In the genomic region with DNA sequence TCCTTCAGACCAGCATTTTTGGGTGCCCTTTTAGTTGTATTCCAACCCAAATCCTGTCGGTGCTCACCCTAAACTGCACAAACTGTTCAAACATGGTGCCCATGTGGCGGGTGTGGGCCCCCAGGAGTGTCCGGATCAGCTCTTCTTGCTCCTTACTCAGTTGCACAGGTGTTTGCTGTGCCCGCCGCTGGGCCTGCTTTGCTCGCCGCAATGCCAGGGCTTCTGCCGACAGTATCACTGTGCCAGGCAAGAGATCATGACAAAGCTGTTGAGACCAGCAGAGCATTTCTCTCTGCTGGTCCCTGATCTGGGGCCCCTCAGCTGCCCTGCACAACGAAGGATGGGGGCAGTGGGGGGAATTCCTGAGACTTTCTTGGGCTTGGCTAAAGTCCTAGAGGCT, we compare ENCODE assay signal across 10 cellular contexts. TPM values are rescaled to one million over a fixed set of nuclear protein-coding genes. Genes with fewer than 3 reads are reported as not detected.
"Had no signal": no experiment of that assay in that cellular context is flagged by ENCODE, and none has a peak within 500 bp of the region (broad histone marks: within the 10 kb centered on the region; RNA-seq: fewer than 3 reads in every experiment).

No MANE protein-coding gene starts in this region.

- FAIRE-seq: HTR-8/SVneo had no signal

- H3K27ac Mint-ChIP-seq: GM23338, HFFc6, IgD-negative memory B cell had no signal

- H3K4me1 Mint-ChIP-seq: GM23338, IgD-negative memory B cell had no signal

- ATAC-seq: GM23338, HCT116 had no signal

- H3K4me2 ChIP-seq: GM23338 had no signal

- H3K4me3 ChIP-seq: GM23338, HAP-1 had no signal

- H3K4me1 ChIP-seq: HAP-1 had no signal

- DNase-seq: H7, HFFc6, KG1 had no signal

- H3K4me3 Mint-ChIP-seq: GM23338, HFFc6, IgD-negative memory B cell had no signal

- H2AFZ ChIP-seq: GM23338 had no signal

- H3K9me3 ChIP-seq: HAP-1 had no signal

RNA-seq across cellular contexts. Expression of a gene that starts 4.9 kb away (rescaled TPM):
- total RNA-seq: GM23338, H4, H7, HFFc6, HT-29 had no signal
- polyA plus RNA-seq: IgD-negative memory B cell had no signal

RNA-seq across cellular contexts. Expression of a gene that starts 9.7 kb away (rescaled TPM):
- total RNA-seq: GM23338, H4, HFFc6, HT-29 had no signal
- polyA plus RNA-seq: IgD-negative memory B cell had no signal

RNA-seq across cellular contexts. Expression of a gene that starts 18.0 kb away (rescaled TPM):
- total RNA-seq: GM23338, HT-29 had no signal

RNA-seq across cellular contexts. Expression of a gene that starts 25.4 kb away (rescaled TPM):
- total RNA-seq: H4, HFFc6, HT-29 had no signal
- polyA plus RNA-seq: IgD-negative memory B cell had no signal
